Comparison of ENCODE assay signal across 1 cellular context in the genomic region with DNA sequence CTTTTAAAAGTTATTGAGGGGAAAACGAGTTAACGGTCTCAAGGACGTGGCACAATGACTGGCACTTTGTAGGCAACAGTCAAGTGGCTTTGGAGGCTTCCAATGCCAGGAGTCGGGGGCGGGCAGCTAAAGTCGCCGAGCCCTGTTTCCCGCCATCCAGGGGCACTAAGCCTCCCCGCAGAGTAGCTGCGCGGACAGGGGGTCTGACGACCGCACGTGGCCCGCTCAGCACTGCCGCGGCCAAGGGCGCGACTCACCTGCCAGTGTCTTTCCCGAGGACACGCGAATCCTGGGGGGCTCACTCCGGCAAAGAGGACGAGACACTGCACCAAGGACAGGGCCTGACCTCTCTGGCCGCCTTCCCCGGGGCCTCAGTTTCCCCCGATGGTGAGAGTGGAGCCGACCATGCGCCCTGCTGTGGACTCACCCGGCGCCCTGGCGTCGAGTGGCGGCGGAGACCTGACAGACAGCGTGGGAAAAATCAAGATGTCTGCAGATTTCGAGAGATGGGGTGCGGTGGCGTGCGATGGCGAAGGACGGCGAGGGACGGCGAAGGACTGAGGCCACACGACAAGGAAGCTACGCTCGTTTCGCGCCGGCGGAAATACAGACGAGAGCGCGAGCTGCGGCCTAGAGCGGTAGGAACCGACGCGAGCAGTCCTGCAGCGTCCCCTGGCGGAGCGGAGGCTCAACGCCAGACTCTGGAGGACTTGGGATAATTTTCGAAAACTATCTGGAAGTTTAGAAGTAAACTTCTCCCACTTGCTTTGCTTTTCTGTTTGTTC.
TF ChIP-seq lines count a peak whose summit lies in the region.

A gene (minus strand): TSS at position 559 of the 785 bp plus-strand sequence.

TF ChIP-seq in HepG2, 621 proteins besides CTCF, POLR2A, EP300 and RAD21 (continued from another document and continues in another):
- TF ChIP-seq, protein P1, sequence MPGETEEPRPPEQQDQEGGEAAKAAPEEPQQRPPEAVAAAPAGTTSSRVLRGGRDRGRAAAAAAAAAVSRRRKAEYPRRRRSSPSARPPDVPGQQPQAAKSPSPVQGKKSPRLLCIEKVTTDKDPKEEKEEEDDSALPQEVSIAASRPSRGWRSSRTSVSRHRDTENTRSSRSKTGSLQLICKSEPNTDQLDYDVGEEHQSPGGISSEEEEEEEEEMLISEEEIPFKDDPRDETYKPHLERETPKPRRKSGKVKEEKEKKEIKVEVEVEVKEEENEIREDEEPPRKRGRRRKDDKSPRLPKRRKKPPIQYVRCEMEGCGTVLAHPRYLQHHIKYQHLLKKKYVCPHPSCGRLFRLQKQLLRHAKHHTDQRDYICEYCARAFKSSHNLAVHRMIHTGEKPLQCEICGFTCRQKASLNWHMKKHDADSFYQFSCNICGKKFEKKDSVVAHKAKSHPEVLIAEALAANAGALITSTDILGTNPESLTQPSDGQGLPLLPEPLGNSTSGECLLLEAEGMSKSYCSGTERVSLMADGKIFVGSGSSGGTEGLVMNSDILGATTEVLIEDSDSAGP (CRISPR knock-in tag; IDR thresholded peaks at IDR 0.05; ENCODE audit: borderline replicate concordance): peak; percentile 98
- TF ChIP-seq RFX5 (IDR thresholded peaks at IDR 0.05; ENCODE audit: low read depth, low read length) (peak; percentile 42; the same call in 1 of the 2 replicates), HMGA1 (CRISPR knock-in tag; conservative IDR thresholded peaks at IDR 0.05) (no peak), FOXP1 (IDR thresholded peaks at IDR 0.05) (no peak), FOXP1 (CRISPR knock-in tag; IDR thresholded peaks at IDR 0.05) (peak; percentile 67), ZBTB8A (CRISPR knock-in tag; IDR thresholded peaks at IDR 0.05; ENCODE audit: borderline replicate concordance, low read depth) (peak; percentile 95), ZNF33B (CRISPR knock-in tag; IDR thresholded peaks at IDR 0.05) (peak; percentile 99), TBX3 (IDR thresholded peaks at IDR 0.05; ENCODE audit: borderline replicate concordance) (peak; percentile 70; the same call in 1 of the 2 replicates), NFIC (IDR thresholded peaks at IDR 0.05; ENCODE audit: low read length) (no peak), ZFP1 (CRISPR knock-in tag; IDR thresholded peaks at IDR 0.05) (peak; percentile 97), SRSF4 (IDR thresholded peaks at IDR 0.05; ENCODE audit: low read depth, low read length, poor library complexity, severe bottlenecking) (no peak), ARNT (IDR thresholded peaks at IDR 0.05) (no peak), ZNF644 (CRISPR knock-in tag; IDR thresholded peaks at IDR 0.05; ENCODE audit: low read depth) (peak; percentile 80), CBX2 (IDR thresholded peaks at IDR 0.05; ENCODE audit: low read depth, low read length) (no peak), CBX2 (CRISPR knock-in tag; IDR thresholded peaks at IDR 0.05; ENCODE audit: low read depth) (peak; percentile 93), KDM3A (CRISPR knock-in tag; IDR thresholded peaks at IDR 0.05; ENCODE audit: low read depth) (peak; percentile 98), ZC3H4 (CRISPR knock-in tag; IDR thresholded peaks at IDR 0.05; ENCODE audit: borderline replicate concordance) (peak; percentile 95), SALL1 (CRISPR knock-in tag; IDR thresholded peaks at IDR 0.05) (peak; percentile 100), FOXA3 (CRISPR knock-in tag; IDR thresholded peaks at IDR 0.05) (peak; percentile 94), FLYWCH1 (CRISPR knock-in tag; IDR thresholded peaks at IDR 0.05) (peak; percentile 97), SALL2 (CRISPR knock-in tag; IDR thresholded peaks at IDR 0.05) (peak; percentile 100)
- TF ChIP-seq, protein P2, sequence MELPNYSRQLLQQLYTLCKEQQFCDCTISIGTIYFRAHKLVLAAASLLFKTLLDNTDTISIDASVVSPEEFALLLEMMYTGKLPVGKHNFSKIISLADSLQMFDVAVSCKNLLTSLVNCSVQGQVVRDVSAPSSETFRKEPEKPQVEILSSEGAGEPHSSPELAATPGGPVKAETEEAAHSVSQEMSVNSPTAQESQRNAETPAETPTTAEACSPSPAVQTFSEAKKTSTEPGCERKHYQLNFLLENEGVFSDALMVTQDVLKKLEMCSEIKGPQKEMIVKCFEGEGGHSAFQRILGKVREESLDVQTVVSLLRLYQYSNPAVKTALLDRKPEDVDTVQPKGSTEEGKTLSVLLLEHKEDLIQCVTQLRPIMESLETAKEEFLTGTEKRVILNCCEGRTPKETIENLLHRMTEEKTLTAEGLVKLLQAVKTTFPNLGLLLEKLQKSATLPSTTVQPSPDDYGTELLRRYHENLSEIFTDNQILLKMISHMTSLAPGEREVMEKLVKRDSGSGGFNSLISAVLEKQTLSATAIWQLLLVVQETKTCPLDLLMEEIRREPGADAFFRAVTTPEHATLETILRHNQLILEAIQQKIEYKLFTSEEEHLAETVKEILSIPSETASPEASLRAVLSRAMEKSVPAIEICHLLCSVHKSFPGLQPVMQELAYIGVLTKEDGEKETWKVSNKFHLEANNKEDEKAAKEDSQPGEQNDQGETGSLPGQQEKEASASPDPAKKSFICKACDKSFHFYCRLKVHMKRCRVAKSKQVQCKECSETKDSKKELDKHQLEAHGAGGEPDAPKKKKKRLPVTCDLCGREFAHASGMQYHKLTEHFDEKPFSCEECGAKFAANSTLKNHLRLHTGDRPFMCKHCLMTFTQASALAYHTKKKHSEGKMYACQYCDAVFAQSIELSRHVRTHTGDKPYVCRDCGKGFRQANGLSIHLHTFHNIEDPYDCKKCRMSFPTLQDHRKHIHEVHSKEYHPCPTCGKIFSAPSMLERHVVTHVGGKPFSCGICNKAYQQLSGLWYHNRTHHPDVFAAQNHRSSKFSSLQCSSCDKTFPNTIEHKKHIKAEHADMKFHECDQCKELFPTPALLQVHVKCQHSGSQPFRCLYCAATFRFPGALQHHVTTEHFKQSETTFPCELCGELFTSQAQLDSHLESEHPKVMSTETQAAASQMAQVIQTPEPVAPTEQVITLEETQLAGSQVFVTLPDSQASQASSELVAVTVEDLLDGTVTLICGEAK (IDR thresholded peaks at IDR 0.05): peak; percentile 59
- TF ChIP-seq, protein P2 (CRISPR knock-in tag; IDR thresholded peaks at IDR 0.05): peak; percentile 96
- TF ChIP-seq, protein P3, sequence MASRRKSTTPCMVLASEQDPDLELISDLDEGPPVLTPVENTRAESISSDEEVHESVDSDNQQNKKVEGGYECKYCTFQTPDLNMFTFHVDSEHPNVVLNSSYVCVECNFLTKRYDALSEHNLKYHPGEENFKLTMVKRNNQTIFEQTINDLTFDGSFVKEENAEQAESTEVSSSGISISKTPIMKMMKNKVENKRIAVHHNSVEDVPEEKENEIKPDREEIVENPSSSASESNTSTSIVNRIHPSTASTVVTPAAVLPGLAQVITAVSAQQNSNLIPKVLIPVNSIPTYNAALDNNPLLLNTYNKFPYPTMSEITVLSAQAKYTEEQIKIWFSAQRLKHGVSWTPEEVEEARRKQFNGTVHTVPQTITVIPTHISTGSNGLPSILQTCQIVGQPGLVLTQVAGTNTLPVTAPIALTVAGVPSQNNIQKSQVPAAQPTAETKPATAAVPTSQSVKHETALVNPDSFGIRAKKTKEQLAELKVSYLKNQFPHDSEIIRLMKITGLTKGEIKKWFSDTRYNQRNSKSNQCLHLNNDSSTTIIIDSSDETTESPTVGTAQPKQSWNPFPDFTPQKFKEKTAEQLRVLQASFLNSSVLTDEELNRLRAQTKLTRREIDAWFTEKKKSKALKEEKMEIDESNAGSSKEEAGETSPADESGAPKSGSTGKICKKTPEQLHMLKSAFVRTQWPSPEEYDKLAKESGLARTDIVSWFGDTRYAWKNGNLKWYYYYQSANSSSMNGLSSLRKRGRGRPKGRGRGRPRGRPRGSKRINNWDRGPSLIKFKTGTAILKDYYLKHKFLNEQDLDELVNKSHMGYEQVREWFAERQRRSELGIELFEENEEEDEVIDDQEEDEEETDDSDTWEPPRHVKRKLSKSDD (CRISPR knock-in tag; IDR thresholded peaks at IDR 0.05; ENCODE audit: low read depth): peak; percentile 98
- TF ChIP-seq, protein P4, sequence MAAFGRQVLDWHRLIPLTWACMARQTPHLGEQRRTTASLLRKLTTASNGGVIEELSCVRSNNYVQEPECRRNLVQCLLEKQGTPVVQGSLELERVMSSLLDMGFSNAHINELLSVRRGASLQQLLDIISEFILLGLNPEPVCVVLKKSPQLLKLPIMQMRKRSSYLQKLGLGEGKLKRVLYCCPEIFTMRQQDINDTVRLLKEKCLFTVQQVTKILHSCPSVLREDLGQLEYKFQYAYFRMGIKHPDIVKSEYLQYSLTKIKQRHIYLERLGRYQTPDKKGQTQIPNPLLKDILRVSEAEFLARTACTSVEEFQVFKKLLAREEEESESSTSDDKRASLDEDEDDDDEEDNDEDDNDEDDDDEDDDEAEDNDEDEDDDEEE (CRISPR knock-in tag; IDR thresholded peaks at IDR 0.05): peak; percentile 99
- TF ChIP-seq, protein P5, sequence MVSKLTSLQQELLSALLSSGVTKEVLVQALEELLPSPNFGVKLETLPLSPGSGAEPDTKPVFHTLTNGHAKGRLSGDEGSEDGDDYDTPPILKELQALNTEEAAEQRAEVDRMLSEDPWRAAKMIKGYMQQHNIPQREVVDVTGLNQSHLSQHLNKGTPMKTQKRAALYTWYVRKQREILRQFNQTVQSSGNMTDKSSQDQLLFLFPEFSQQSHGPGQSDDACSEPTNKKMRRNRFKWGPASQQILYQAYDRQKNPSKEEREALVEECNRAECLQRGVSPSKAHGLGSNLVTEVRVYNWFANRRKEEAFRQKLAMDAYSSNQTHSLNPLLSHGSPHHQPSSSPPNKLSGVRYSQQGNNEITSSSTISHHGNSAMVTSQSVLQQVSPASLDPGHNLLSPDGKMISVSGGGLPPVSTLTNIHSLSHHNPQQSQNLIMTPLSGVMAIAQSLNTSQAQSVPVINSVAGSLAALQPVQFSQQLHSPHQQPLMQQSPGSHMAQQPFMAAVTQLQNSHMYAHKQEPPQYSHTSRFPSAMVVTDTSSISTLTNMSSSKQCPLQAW (CRISPR knock-in tag; IDR thresholded peaks at IDR 0.05): peak; percentile 98
- TF ChIP-seq, protein P6, sequence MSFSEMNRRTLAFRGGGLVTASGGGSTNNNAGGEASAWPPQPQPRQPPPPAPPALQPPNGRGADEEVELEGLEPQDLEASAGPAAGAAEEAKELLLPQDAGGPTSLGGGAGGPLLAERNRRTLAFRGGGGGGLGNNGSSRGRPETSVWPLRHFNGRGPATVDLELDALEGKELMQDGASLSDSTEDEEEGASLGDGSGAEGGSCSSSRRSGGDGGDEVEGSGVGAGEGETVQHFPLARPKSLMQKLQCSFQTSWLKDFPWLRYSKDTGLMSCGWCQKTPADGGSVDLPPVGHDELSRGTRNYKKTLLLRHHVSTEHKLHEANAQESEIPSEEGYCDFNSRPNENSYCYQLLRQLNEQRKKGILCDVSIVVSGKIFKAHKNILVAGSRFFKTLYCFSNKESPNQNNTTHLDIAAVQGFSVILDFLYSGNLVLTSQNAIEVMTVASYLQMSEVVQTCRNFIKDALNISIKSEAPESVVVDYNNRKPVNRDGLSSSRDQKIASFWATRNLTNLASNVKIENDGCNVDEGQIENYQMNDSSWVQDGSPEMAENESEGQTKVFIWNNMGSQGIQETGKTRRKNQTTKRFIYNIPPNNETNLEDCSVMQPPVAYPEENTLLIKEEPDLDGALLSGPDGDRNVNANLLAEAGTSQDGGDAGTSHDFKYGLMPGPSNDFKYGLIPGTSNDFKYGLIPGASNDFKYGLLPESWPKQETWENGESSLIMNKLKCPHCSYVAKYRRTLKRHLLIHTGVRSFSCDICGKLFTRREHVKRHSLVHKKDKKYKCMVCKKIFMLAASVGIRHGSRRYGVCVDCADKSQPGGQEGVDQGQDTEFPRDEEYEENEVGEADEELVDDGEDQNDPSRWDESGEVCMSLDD (CRISPR knock-in tag; IDR thresholded peaks at IDR 0.05; ENCODE audit: borderline replicate concordance): peak; percentile 97
- TF ChIP-seq, protein P7, sequence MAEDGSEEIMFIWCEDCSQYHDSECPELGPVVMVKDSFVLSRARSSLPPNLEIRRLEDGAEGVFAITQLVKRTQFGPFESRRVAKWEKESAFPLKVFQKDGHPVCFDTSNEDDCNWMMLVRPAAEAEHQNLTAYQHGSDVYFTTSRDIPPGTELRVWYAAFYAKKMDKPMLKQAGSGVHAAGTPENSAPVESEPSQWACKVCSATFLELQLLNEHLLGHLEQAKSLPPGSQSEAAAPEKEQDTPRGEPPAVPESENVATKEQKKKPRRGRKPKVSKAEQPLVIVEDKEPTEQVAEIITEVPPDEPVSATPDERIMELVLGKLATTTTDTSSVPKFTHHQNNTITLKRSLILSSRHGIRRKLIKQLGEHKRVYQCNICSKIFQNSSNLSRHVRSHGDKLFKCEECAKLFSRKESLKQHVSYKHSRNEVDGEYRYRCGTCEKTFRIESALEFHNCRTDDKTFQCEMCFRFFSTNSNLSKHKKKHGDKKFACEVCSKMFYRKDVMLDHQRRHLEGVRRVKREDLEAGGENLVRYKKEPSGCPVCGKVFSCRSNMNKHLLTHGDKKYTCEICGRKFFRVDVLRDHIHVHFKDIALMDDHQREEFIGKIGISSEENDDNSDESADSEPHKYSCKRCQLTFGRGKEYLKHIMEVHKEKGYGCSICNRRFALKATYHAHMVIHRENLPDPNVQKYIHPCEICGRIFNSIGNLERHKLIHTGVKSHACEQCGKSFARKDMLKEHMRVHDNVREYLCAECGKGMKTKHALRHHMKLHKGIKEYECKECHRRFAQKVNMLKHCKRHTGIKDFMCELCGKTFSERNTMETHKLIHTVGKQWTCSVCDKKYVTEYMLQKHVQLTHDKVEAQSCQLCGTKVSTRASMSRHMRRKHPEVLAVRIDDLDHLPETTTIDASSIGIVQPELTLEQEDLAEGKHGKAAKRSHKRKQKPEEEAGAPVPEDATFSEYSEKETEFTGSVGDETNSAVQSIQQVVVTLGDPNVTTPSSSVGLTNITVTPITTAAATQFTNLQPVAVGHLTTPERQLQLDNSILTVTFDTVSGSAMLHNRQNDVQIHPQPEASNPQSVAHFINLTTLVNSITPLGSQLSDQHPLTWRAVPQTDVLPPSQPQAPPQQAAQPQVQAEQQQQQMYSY (CRISPR knock-in tag; IDR thresholded peaks at IDR 0.05): peak; percentile 69
